Comparison of ENCODE assay signal across 1 cellular context in genomic region chr12:108833757-108834472, GRCh38.
TF ChIP-seq lines count a peak whose summit lies in the region.

No MANE protein-coding gene starts in this region.

TF ChIP-seq in IMR-90, 13 proteins besides CTCF, POLR2A, EP300 and RAD21 (continued from another document):
- TF ChIP-seq RFX5 (IDR thresholded peaks at IDR 0.05; ENCODE audit: low read depth, low read length) (no peak), RCOR1 (IDR thresholded peaks at IDR 0.05; ENCODE audit: insufficient replicate concordance, low read length) (no peak), ELK1 (IDR thresholded peaks at IDR 0.05; ENCODE audit: borderline replicate concordance, low read depth, low read length) (no peak), MAZ (IDR thresholded peaks at IDR 0.05; ENCODE audit: borderline replicate concordance, low read depth, low read length) (no peak), CHD1 (IDR thresholded peaks at IDR 0.05; ENCODE audit: low read depth, low read length) (no peak), CEBPB (IDR thresholded peaks at IDR 0.05; ENCODE audit: low read depth, low read length) (peak; percentile 21; the same call in 1 of the 2 replicates)
